9 cellular contexts compared by ENCODE assay signal in genomic region chr14:68247867-68248266, GRCh38.
DNase-seq lines count a peak whose midpoint lies in the region; ATAC-seq and TF ChIP-seq lines count a peak whose summit lies in the region.
"Had no signal": no experiment of that assay in that cellular context is flagged by ENCODE, and none has a peak within 500 bp of the region (broad histone marks: within the 10 kb centered on the region; RNA-seq: fewer than 3 reads in every experiment).

No MANE protein-coding gene starts in this region.

- no peaks in the 10 kb centered on the region for H4K20me1 ChIP-seq in SK-N-SH (ENCODE audit: insufficient read depth)

- H3K27ac Mint-ChIP-seq in chondrocyte (ENCODE audit: unreplicated experiment) (peak overlapping the region; percentile 85), mesothelial cell of epicardium (peak overlapping the region; percentile 97), type B pancreatic cell (peak overlapping the region; percentile 87)
- H3K27ac Mint-ChIP-seq: activated CD4-positive, alpha-beta T cell treated with anti-CD3 and anti-CD28 coated beads, Interleukin-2, amount 10 ng/mL, durations not matched to agents 7 days and 5 days had no signal

- no peaks in the 10 kb centered on the region for H3K9me2 ChIP-seq in SK-N-SH

- no peaks in the 10 kb centered on the region for H3K36me3 ChIP-seq in SK-N-SH (replicated peaks in 1 of 2; ENCODE audit: control insufficient read depth in 1 of 2, insufficient read depth in 2 of 2, low read length in 1 of 2)

- H3K27me3 Mint-ChIP-seq in chondrocyte (ENCODE audit: low read depth): no peaks in the 10 kb centered on the region
- H3K27me3 Mint-ChIP-seq in mesothelial cell of epicardium (ENCODE audit: low read depth): no peaks in the 10 kb centered on the region
- no peaks in the 10 kb centered on the region for H3K27me3 Mint-ChIP-seq in type B pancreatic cell
- H3K27me3 Mint-ChIP-seq: activated CD4-positive, alpha-beta T cell treated with anti-CD3 and anti-CD28 coated beads, Interleukin-2, amount 10 ng/mL, durations not matched to agents 7 days and 5 days had no signal

- H3K4me1 Mint-ChIP-seq in chondrocyte (ENCODE audit: low read depth) (peaks cover 68% of the 10 kb centered on the region), mesothelial cell of epicardium (peaks cover 96% of the 10 kb centered on the region), type B pancreatic cell (ENCODE audit: unreplicated experiment) (peaks cover 78% of the 10 kb centered on the region)

- H3K27me3 ChIP-seq in SK-N-SH (ENCODE audit: insufficient read depth) (no peaks in the 10 kb centered on the region), dorsolateral prefrontal cortex (no peaks in the 10 kb centered on the region)

- peaks cover 26% of the 10 kb centered on the region for H3F3A ChIP-seq in SK-N-SH (replicated peaks; ENCODE audit: insufficient read depth)

- intact Hi-C loops in dorsolateral prefrontal cortex (cut with DNase I): loop anchor here (1.0 to 10.0 kb wide), 6 partner anchors 127 to 568 kb away; no protein-coding TSS in a partner anchor

- H3K4me3 Mint-ChIP-seq in chondrocyte (ENCODE audit: unreplicated experiment) (no peak overlapping the region), mesothelial cell of epicardium (no peak overlapping the region), type B pancreatic cell (peak overlapping the region; percentile 33)
- H3K4me3 Mint-ChIP-seq: activated CD4-positive, alpha-beta T cell treated with anti-CD3 and anti-CD28 coated beads, Interleukin-2, amount 10 ng/mL, durations not matched to agents 7 days and 5 days had no signal

- DNase-seq in SK-N-SH (no peak), chondrocyte (ENCODE audit: low spot score) (no peak), mesothelial cell of epicardium (ENCODE audit: low spot score in 2 of 2, unreplicated experiment in 2 of 2) (no peak), type B pancreatic cell (ENCODE audit: extremely low spot score, unreplicated experiment) (no peak), dorsolateral prefrontal cortex (no peak)

- H3K79me2 ChIP-seq in SK-N-SH (ENCODE audit: insufficient read depth): no peaks in the 10 kb centered on the region

- POLR2A ChIA-PET in SK-N-SH (lab: Yijun Ruan, JAX): no interaction called here

- no peak for TF ChIP-seq EP300 in SK-N-SH (IDR thresholded peaks at IDR 0.05; ENCODE audit: borderline replicate concordance in 1 of 2, low read depth in 1 of 2, low read length in 1 of 2)

- TF ChIP-seq RAD21 in SK-N-SH (IDR thresholded peaks at IDR 0.05; ENCODE audit: low read length): no peak

- ATAC-seq in SK-N-SH treated with all-trans-retinoic acid at 6 μM for 48 hours (no peak), GM21529 (IDR thresholded peaks at IDR 0.05; ENCODE audit: unreplicated experiment) (no peak), GM18511 (IDR thresholded peaks at IDR 0.05; ENCODE audit: unreplicated experiment) (no peak)

- WGBS in SK-N-SH (ENCODE audit: low lambda C conversion rate): 66% methylated on average over 4 of the region's 4 CpGs

- no peak overlapping the region for H2AFZ ChIP-seq in SK-N-SH (ENCODE audit: low read depth)

- TF ChIP-seq CTCF in SK-N-SH (IDR thresholded peaks at IDR 0.05) (no peak), chondrocyte (IDR thresholded peaks at IDR 0.05) (no peak), mesothelial cell of epicardium (IDR thresholded peaks at IDR 0.05; ENCODE audit: unreplicated experiment) (no peak), type B pancreatic cell (conservative IDR thresholded peaks at IDR 0.05) (no peak), dorsolateral prefrontal cortex (IDR thresholded peaks at IDR 0.05 in 54 of 56, conservative IDR thresholded peaks at IDR 0.05 in 2 of 56; ENCODE audit: low read depth in 1 of 56, partially characterized antibody in 56 of 56) (no peak)

- H3K27ac ChIP-seq in SK-N-SH (ENCODE audit: low read depth in 2 of 2, low read length in 1 of 2): peak overlapping the region; percentile 92 to 93; a peak in 3 of 4 replicates
- H3K27ac ChIP-seq in dorsolateral prefrontal cortex: peak overlapping the region in 24 of 59 donors; percentile 3 to 85 (median 54)

- no peaks in the 10 kb centered on the region for H3K9me3 ChIP-seq in SK-N-SH

- peaks cover 11 to 66% of the 10 kb centered on the region in 2 experiments for H3K4me1 ChIP-seq in SK-N-SH (ENCODE audit: control insufficient read depth in 1 of 2, insufficient read depth in 2 of 2, low read depth in 1 of 2, low read length in 1 of 2)

- H3K9me3 Mint-ChIP-seq in chondrocyte (ENCODE audit: low read depth) (no peaks in the 10 kb centered on the region), mesothelial cell of epicardium (no peaks in the 10 kb centered on the region), type B pancreatic cell (no peaks in the 10 kb centered on the region)
- H3K9me3 Mint-ChIP-seq: activated CD4-positive, alpha-beta T cell treated with anti-CD3 and anti-CD28 coated beads, Interleukin-2, amount 10 ng/mL, durations not matched to agents 7 days and 5 days had no signal

- H3K4me2 ChIP-seq in SK-N-SH: no peak overlapping the region; the same call in 1 of the 2 replicates

- H3K4me3 ChIP-seq in SK-N-SH (ENCODE audit: low read depth in 2 of 2, low read length in 1 of 2) (no peak overlapping the region), dorsolateral prefrontal cortex (no peak overlapping the region)

- no peak overlapping the region for H3K9ac ChIP-seq in SK-N-SH

- no peaks in the 10 kb centered on the region for H3K36me3 Mint-ChIP-seq in chondrocyte (ENCODE audit: low read depth)
- no peaks in the 10 kb centered on the region for H3K36me3 Mint-ChIP-seq in mesothelial cell of epicardium
- no peaks in the 10 kb centered on the region for H3K36me3 Mint-ChIP-seq in type B pancreatic cell

- CTCF ChIA-PET in SK-N-SH (lab: Yijun Ruan, JAX): interaction anchor here (0.7 to 19.5 kb wide), 20 partner anchors 8 to 572 kb away, joined by 3 to 232 read pairs (median 4); no protein-coding TSS in a partner anchor

TF ChIP-seq in SK-N-SH, 30 proteins besides CTCF, POLR2A, EP300 and RAD21:
- TF ChIP-seq RCOR1 (IDR thresholded peaks at IDR 0.05; ENCODE audit: low read length) (no peak), CHD2 (IDR thresholded peaks at IDR 0.05; ENCODE audit: low read length, partially characterized antibody) (no peak), GATA2 (CRISPR knock-in tag; IDR thresholded peaks at IDR 0.05) (no peak), FOSL2 (IDR thresholded peaks at IDR 0.05; ENCODE audit: borderline replicate concordance, low read depth) (no peak)
- TF ChIP-seq, protein P1, sequence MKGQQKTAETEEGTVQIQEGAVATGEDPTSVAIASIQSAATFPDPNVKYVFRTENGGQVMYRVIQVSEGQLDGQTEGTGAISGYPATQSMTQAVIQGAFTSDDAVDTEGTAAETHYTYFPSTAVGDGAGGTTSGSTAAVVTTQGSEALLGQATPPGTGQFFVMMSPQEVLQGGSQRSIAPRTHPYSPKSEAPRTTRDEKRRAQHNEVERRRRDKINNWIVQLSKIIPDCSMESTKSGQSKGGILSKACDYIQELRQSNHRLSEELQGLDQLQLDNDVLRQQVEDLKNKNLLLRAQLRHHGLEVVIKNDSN (IDR thresholded peaks at IDR 0.05; ENCODE audit: borderline replicate concordance, low read depth): no peak
TF ChIP-seq in SK-N-SH: peak in this region for 0.

TF ChIP-seq in SK-N-SH treated with all-trans-retinoic acid at 6 μM for 48 hours, 23 proteins besides CTCF, POLR2A, EP300 and RAD21 (continues in another document):
- no peak for TF ChIP-seq TCF4 (CRISPR knock-in tag; IDR thresholded peaks at IDR 0.05; ENCODE audit: borderline replicate concordance)
- no peak for TF ChIP-seq ARNTL (CRISPR knock-in tag; IDR thresholded peaks at IDR 0.05; ENCODE audit: borderline replicate concordance, low read depth)
- no peak for TF ChIP-seq ZC3H10 (CRISPR knock-in tag; IDR thresholded peaks at IDR 0.05)
- no peak for TF ChIP-seq RARB (CRISPR knock-in tag; IDR thresholded peaks at IDR 0.05)
- TF ChIP-seq, protein P2, sequence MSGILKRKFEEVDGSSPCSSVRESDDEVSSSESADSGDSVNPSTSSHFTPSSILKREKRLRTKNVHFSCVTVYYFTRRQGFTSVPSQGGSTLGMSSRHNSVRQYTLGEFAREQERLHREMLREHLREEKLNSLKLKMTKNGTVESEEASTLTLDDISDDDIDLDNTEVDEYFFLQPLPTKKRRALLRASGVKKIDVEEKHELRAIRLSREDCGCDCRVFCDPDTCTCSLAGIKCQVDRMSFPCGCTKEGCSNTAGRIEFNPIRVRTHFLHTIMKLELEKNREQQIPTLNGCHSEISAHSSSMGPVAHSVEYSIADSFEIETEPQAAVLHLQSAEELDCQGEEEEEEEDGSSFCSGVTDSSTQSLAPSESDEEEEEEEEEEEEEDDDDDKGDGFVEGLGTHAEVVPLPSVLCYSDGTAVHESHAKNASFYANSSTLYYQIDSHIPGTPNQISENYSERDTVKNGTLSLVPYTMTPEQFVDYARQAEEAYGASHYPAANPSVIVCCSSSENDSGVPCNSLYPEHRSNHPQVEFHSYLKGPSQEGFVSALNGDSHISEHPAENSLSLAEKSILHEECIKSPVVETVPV (CRISPR knock-in tag; IDR thresholded peaks at IDR 0.05): no peak
- TF ChIP-seq ZFP30 (CRISPR knock-in tag; IDR thresholded peaks at IDR 0.05): no peak
- no peak for TF ChIP-seq GLIS3 (CRISPR knock-in tag; IDR thresholded peaks at IDR 0.05)
- no peak for TF ChIP-seq SNAI2 (CRISPR knock-in tag; IDR thresholded peaks at IDR 0.05)
- no peak for TF ChIP-seq ESRRG (CRISPR knock-in tag; IDR thresholded peaks at IDR 0.05)
- TF ChIP-seq ZNF8 (CRISPR knock-in tag; IDR thresholded peaks at IDR 0.05): no peak
- TF ChIP-seq, protein P3, sequence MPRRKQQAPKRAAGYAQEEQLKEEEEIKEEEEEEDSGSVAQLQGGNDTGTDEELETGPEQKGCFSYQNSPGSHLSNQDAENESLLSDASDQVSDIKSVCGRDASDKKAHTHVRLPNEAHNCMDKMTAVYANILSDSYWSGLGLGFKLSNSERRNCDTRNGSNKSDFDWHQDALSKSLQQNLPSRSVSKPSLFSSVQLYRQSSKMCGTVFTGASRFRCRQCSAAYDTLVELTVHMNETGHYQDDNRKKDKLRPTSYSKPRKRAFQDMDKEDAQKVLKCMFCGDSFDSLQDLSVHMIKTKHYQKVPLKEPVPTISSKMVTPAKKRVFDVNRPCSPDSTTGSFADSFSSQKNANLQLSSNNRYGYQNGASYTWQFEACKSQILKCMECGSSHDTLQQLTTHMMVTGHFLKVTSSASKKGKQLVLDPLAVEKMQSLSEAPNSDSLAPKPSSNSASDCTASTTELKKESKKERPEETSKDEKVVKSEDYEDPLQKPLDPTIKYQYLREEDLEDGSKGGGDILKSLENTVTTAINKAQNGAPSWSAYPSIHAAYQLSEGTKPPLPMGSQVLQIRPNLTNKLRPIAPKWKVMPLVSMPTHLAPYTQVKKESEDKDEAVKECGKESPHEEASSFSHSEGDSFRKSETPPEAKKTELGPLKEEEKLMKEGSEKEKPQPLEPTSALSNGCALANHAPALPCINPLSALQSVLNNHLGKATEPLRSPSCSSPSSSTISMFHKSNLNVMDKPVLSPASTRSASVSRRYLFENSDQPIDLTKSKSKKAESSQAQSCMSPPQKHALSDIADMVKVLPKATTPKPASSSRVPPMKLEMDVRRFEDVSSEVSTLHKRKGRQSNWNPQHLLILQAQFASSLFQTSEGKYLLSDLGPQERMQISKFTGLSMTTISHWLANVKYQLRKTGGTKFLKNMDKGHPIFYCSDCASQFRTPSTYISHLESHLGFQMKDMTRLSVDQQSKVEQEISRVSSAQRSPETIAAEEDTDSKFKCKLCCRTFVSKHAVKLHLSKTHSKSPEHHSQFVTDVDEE (CRISPR knock-in tag; IDR thresholded peaks at IDR 0.05): no peak
